14 cellular contexts compared by ENCODE assay signal in the genomic region with DNA sequence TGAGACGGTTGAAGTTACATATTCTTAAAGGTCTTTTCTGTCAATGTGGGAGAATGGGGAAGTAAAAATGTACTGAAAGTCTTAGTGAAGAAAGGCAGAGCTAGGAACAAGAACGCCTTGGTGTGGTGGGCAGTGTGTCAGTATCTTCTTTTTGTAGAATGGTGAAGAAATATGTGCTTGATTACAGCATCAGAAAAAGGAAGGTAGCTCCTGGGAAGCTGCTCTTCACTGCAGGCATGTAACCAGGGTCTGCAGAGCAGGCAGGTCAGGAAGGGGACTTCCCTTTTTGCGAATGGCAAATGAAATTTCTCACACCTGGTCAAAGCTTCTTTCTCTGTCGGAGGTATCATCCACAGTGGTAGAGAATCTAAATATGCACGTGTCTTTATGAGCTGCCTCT.
DNase-seq lines count a peak whose midpoint lies in the region; ATAC-seq, FAIRE-seq and TF ChIP-seq lines count a peak whose summit lies in the region.
"Had no signal": no experiment of that assay in that cellular context is flagged by ENCODE, and none has a peak within 500 bp of the region (broad histone marks: within the 10 kb centered on the region; RNA-seq: fewer than 3 reads in every experiment).

No MANE protein-coding gene starts in this region.

- H3K27ac ChIP-seq in OCI-LY3 (ENCODE audit: low read length) = no peak overlapping the region

- TF ChIP-seq CTCF in OCI-LY3 (IDR thresholded peaks at IDR 0.05; ENCODE audit: low read depth, low read length) (no peak), D721Med (IDR thresholded peaks at IDR 0.05; ENCODE audit: insufficient read depth, missing control alignments) (no peak)

- no peak for DNase-seq in Right ventricle myocardium superior
- no peak for DNase-seq in NCI-H524 treated with DMSO at 0.1 percent for 48 hours (lab: John Stamatoyannopoulos, UW)
- no peak for DNase-seq in NCI-H226
- DNase-seq in D721Med (ENCODE audit: insufficient read length, low spot score) = no peak
- DNase-seq: activated CD4-positive, CD25-positive, alpha-beta regulatory T cell treated with anti-CD3 and anti-CD28 coated beads, Interleukin-2, amount 50 U/mL, for 72 hours; DMS79; kidney; NCI-H1417 treated with DMSO at 0.1 percent for 48 hours; NCI-H748 treated with DMSO at 0.1 percent for 48 hours; stimulated activated naive CD8-positive, alpha-beta T cell treated with anti-CD3 and anti-CD28 coated beads, Interleukin-15, Interleukin-2, amounts not matched to agents 100 U/mL and 50 U/mL, for 24 hours had no signal

- H3K9me3 ChIP-seq in OCI-LY3 (ENCODE audit: insufficient read depth, low read length) = 0 out of 2 replicates have a peak, but pooled peaks cover 2% of the 10 kb centered on the region

- no peak overlapping the region for H3K9ac ChIP-seq in OCI-LY3 (ENCODE audit: low read length)

- H4K20me1 ChIP-seq in OCI-LY3 (ENCODE audit: insufficient read depth, low read length) = no peaks in the 10 kb centered on the region

- no peak overlapping the region; the same call in 1 of the 2 replicates for H2AFZ ChIP-seq in OCI-LY3 (ENCODE audit: low read depth, low read length)

- H3K36me3 ChIP-seq in OCI-LY3 (replicated peaks; ENCODE audit: low read depth, low read length) = no peaks in the 10 kb centered on the region

- no peaks in the 10 kb centered on the region for H3K79me2 ChIP-seq in OCI-LY3 (ENCODE audit: low read length)

- ATAC-seq in GM18520 (IDR thresholded peaks at IDR 0.05; ENCODE audit: unreplicated experiment) (peak; percentile 72), GM21526 (IDR thresholded peaks at IDR 0.05; ENCODE audit: low FRiP score, unreplicated experiment) (peak; percentile 63), HG03175 (IDR thresholded peaks at IDR 0.05; ENCODE audit: unreplicated experiment) (peak; percentile 75), Right ventricle myocardium superior (ENCODE audit: poor library complexity) (no peak)
- ATAC-seq: stimulated activated naive CD8-positive, alpha-beta T cell treated with anti-CD3 and anti-CD28 coated beads, Interleukin-15, Interleukin-2, amounts not matched to agents 100 U/mL and 50 U/mL, for 24 hours had no signal

- peak overlapping the region; percentile 55 for H3K4me2 ChIP-seq in OCI-LY3 (ENCODE audit: low read length)

- peak overlapping the region; percentile 31 for H3K4me3 ChIP-seq in OCI-LY3 (ENCODE audit: low read length)

- no peaks in the 10 kb centered on the region for H3K27me3 ChIP-seq in OCI-LY3 (ENCODE audit: low read depth, low read length)

- intact Hi-C loops in Right ventricle myocardium superior (cut with DNase I) = no loop called here

- peaks cover 16% of the 10 kb centered on the region for H3K4me1 ChIP-seq in OCI-LY3 (ENCODE audit: low read length)

- no peak for FAIRE-seq in D721Med (lab: Jason Lieb, UNC)
- FAIRE-seq: kidney had no signal
